ENCODE assay signal across 2 cellular contexts in genomic region chr19:3511506-3512251, GRCh38.
TF ChIP-seq lines count a peak whose summit lies in the region.

No MANE protein-coding gene starts in this region.

TF ChIP-seq in IMR-90, 13 proteins besides CTCF, POLR2A, EP300 and RAD21:
- no peak for TF ChIP-seq ELK1 (IDR thresholded peaks at IDR 0.05; ENCODE audit: borderline replicate concordance, low read depth, low read length)
- no peak for TF ChIP-seq MXI1 (IDR thresholded peaks at IDR 0.05; ENCODE audit: borderline replicate concordance, low read depth, low read length)
- TF ChIP-seq CEBPB (IDR thresholded peaks at IDR 0.05; ENCODE audit: low read depth, low read length) = no peak
- no peak for TF ChIP-seq MAZ (IDR thresholded peaks at IDR 0.05; ENCODE audit: borderline replicate concordance, low read depth, low read length)
- no peak for TF ChIP-seq CHD1 (IDR thresholded peaks at IDR 0.05; ENCODE audit: low read depth, low read length)
- TF ChIP-seq RCOR1 (IDR thresholded peaks at IDR 0.05; ENCODE audit: insufficient replicate concordance, low read length) = no peak
- TF ChIP-seq USF2 (IDR thresholded peaks at IDR 0.05; ENCODE audit: low read depth, low read length) = no peak
- TF ChIP-seq SMC3 (IDR thresholded peaks at IDR 0.05; ENCODE audit: low read depth, low read length) = no peak
- TF ChIP-seq BHLHE40 (IDR thresholded peaks at IDR 0.05; ENCODE audit: low read depth, low read length) = no peak
- no peak for TF ChIP-seq FOS (IDR thresholded peaks at IDR 0.05; ENCODE audit: low read depth, low read length)
- no peak for TF ChIP-seq NFE2L2 (IDR thresholded peaks at IDR 0.05; ENCODE audit: low read depth, low read length)
- TF ChIP-seq MAFK (IDR thresholded peaks at IDR 0.05; ENCODE audit: low read depth, low read length) = no peak
TF ChIP-seq in IMR-90: peak in this region for 0.

TF ChIP-seq in K562, 482 proteins besides CTCF, POLR2A, EP300 and RAD21:
- peak; percentile 44 for TF ChIP-seq POLR2G (IDR thresholded peaks at IDR 0.05; ENCODE audit: low read depth, low read length)
- TF ChIP-seq MCM7 (IDR thresholded peaks at IDR 0.05) = no peak
